Comparison of ENCODE assay signal across 19 cellular contexts in the genomic region with DNA sequence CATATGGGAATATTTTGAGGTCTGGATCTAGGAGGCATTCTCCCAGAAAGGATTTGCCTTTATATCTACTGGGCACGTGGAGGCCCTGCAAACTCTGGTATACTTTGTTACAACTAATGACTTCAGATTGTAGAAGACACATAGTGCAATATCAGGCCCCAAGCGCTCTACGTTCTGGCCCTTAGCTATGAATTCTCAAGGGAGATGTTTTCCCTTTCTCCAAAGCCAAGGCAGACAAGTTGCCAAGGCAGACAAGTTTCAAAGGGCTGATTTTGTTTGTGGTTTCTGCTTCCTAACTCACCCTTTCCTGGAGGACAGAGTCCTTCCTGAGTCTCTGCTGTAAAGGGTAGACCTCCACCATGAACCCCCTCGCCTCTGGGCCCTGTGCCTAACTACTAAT.
"Had no signal": no experiment of that assay in that cellular context is flagged by ENCODE, and none has a peak within 500 bp of the region (broad histone marks: within the 10 kb centered on the region; RNA-seq: fewer than 3 reads in every experiment).

No MANE protein-coding gene starts in this region.

- ATAC-seq: foreskin keratinocyte; left lobe of liver; mucosa of descending colon; stimulated activated memory B cell treated with anti-CD40 and anti-IgM and Interleukin-4, amounts not matched to agents 10 μg/mL and 1 μg/mL and 100 μg/mL, for 72 hours had no signal

- FAIRE-seq: colon, TTC549 had no signal

- H3K36me3 ChIP-seq: sigmoid colon, transverse colon had no signal

- H3K9me3 ChIP-seq: mucosa of descending colon, sigmoid colon, transverse colon had no signal

- DNase-seq: activated B cell treated with CpG ODN at 0.5 μM for 24 hours; activated CD4-positive, alpha-beta memory T cell treated with anti-CD3 and anti-CD28 coated beads for 36 hours; activated CD4-positive, alpha-beta T cell treated with anti-CD3 and anti-CD28 coated beads for 4 hours; activated naive CD8-positive, alpha-beta T cell treated with anti-CD3 and anti-CD28 coated beads for 36 hours; activated T-cell treated with anti-CD3 and anti-CD28 coated beads for 4 hours; amniotic stem cell; caudate nucleus; dorsolateral prefrontal cortex; foreskin keratinocyte; kidney; mucosa of descending colon; naive B cell; sigmoid colon; stimulated activated CD4-positive, alpha-beta T cell treated with anti-CD3 and anti-CD28 coated beads, Interleukin-4, amount 100 ng/mL, for 4 hours; transverse colon had no signal

- H3K27ac ChIP-seq: dorsolateral prefrontal cortex, foreskin keratinocyte, sigmoid colon, transverse colon had no signal

- H3K4me1 ChIP-seq: foreskin keratinocyte, sigmoid colon, transverse colon had no signal

- H3K27me3 ChIP-seq: dorsolateral prefrontal cortex, foreskin keratinocyte, sigmoid colon, transverse colon had no signal

- H3K4me3 ChIP-seq: dorsolateral prefrontal cortex, mucosa of descending colon, sigmoid colon, transverse colon had no signal
